Comparison of ENCODE assay signal across 9 cellular contexts in the genomic region with DNA sequence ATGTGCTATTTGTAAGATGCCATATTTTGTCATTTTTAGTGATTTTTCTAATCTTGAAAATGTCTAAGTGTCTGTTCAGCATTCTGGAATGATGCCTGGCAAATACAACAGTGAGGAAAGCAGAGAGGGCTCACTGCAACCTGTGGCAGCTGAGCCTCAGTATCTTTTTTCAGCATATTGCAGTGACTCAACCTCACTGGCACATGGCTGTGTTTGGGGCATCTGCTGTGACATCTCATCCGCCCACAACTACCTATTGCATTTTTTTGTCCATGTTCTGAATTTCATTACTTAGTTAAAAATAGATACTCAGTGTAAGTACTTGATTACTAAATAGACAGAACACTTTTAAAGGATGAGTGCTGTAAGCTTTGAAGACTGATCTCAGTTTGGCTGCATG. TPM values are rescaled to one million over a fixed set of nuclear protein-coding genes. Genes with fewer than 3 reads are reported as not detected.
DNase-seq lines count a peak whose midpoint lies in the region; ATAC-seq, FAIRE-seq and TF ChIP-seq lines count a peak whose summit lies in the region.
"Had no signal": no experiment of that assay in that cellular context is flagged by ENCODE, and none has a peak within 500 bp of the region (broad histone marks: within the 10 kb centered on the region; RNA-seq: fewer than 3 reads in every experiment).

No MANE protein-coding gene starts in this region.

- H3K4me1 ChIP-seq in adipocyte (ENCODE audit: control insufficient read depth, insufficient read depth, low read length) (peaks cover 34% of the 10 kb centered on the region), kidney (ENCODE audit: control insufficient read depth in 1 of 2, insufficient read depth in 1 of 2, low read depth in 1 of 2, low read length in 2 of 2) (peaks cover 0 to 3% of the 10 kb centered on the region in 2 donors)

- intact Hi-C loops in left ventricle myocardium superior (cut with micrococcal nuclease) (no loop called here), kidney (cut with DNase I) (no loop called here)

- no peak overlapping the region for H3K27ac ChIP-seq in kidney (ENCODE audit: low read depth in 2 of 2, low read length in 2 of 2)

- H3K4me3 ChIP-seq in adipocyte (ENCODE audit: low read length) (no peak overlapping the region), kidney (ENCODE audit: low read length in 2 of 2) (no peak overlapping the region)

- H3K9me3 ChIP-seq in adipocyte (ENCODE audit: control insufficient read depth, low read length) (no peaks in the 10 kb centered on the region), kidney (ENCODE audit: control insufficient read depth in 1 of 2, low read length in 2 of 2) (no peaks in the 10 kb centered on the region)

- H3K36me3 ChIP-seq in adipocyte (ENCODE audit: control insufficient read depth, insufficient read depth, low read length, severe bottlenecking): peaks cover 13% of the 10 kb centered on the region
- H3K36me3 ChIP-seq in kidney (ENCODE audit: control insufficient read depth in 1 of 2, insufficient read depth in 2 of 2, low read length in 2 of 2): peaks cover 3 to 8% of the 10 kb centered on the region in 2 donors

- DNase-seq in activated CD4-positive, alpha-beta T cell treated with anti-CD3 and anti-CD28 coated beads for 24 hours (ENCODE audit: low read depth in 2 of 2): peak; percentile 10 to 17
- DNase-seq in activated CD4-positive, alpha-beta T cell treated with anti-CD3 and anti-CD28 coated beads, Interleukin-2, amount 50 U/mL, for 1 hour: no peak
- peak; percentile 71 for DNase-seq in NCI-H2171 treated with DMSO at 0.1 percent for 48 hours (lab: John Stamatoyannopoulos, UW)
- peak; percentile 29 for DNase-seq in adipocyte (ENCODE audit: low read depth)
- peak; percentile 41 for DNase-seq in stimulated activated CD4-positive, alpha-beta T cell treated with anti-CD3 and anti-CD28 coated beads, Interleukin-1b, Interleukin-23, amount 100 ng/mL, for 48 hours
- DNase-seq in iPS-NIHi7 (ENCODE audit: extremely low spot score): no peak
- DNase-seq in left ventricle myocardium superior: no peak
- no peak for DNase-seq in kidney
- DNase-seq: islet precursor cell had no signal

- no peak for FAIRE-seq in kidney (lab: Jason Lieb, UNC)

- H3K27me3 ChIP-seq in adipocyte (replicated peaks; ENCODE audit: control insufficient read depth, insufficient read depth, low read length): no peaks in the 10 kb centered on the region

- H3K9ac ChIP-seq in adipocyte (ENCODE audit: low read length) (no peak overlapping the region), kidney (ENCODE audit: low read length in 2 of 2) (no peak overlapping the region)

- ATAC-seq in left ventricle myocardium superior: no peak

- no peak for TF ChIP-seq CTCF in kidney (IDR thresholded peaks at IDR 0.05; ENCODE audit: borderline replicate concordance, extremely low read depth, insufficient read depth)

RNA-seq across cellular contexts. Expression of a gene that starts 10.7 kb away (rescaled TPM):
- total RNA-seq in left ventricle myocardium superior (56.8 TPM), kidney (74.1 TPM)
- 68.4 TPM for polyA plus RNA-seq in kidney (ENCODE audit: insufficient read depth, low read depth, low replicate concordance)

RNA-seq across cellular contexts. Expression of a gene that starts 11.0 kb away (rescaled TPM):
- total RNA-seq in left ventricle myocardium superior: 3.3 TPM
- total RNA-seq in kidney: 10.3 TPM
- polyA plus RNA-seq in kidney (ENCODE audit: insufficient read depth, low read depth, low replicate concordance): 28.7 TPM

Comparison
In these comparisons a context has a peak if more than half of its experiments do, and no peak if none do; other contexts are left out.
1. DNase-seq: peak in activated CD4-positive, alpha-beta T cell treated with anti-CD3 and anti-CD28 coated beads for 24 hours (2 of 2), NCI-H2171 treated with DMSO at 0.1 percent for 48 hours (single experiment), adipocyte (single experiment) and stimulated activated CD4-positive, alpha-beta T cell treated with anti-CD3 and anti-CD28 coated beads, Interleukin-1b, Interleukin-23, amount 100 ng/mL, for 48 hours (single experiment); none in activated CD4-positive, alpha-beta T cell treated with anti-CD3 and anti-CD28 coated beads, Interleukin-2, amount 50 U/mL, for 1 hour (single experiment), iPS-NIHi7 (single experiment), left ventricle myocardium superior (single experiment) and kidney (single experiment).